ENCODE assay signal across 2 cellular contexts in the genomic region with DNA sequence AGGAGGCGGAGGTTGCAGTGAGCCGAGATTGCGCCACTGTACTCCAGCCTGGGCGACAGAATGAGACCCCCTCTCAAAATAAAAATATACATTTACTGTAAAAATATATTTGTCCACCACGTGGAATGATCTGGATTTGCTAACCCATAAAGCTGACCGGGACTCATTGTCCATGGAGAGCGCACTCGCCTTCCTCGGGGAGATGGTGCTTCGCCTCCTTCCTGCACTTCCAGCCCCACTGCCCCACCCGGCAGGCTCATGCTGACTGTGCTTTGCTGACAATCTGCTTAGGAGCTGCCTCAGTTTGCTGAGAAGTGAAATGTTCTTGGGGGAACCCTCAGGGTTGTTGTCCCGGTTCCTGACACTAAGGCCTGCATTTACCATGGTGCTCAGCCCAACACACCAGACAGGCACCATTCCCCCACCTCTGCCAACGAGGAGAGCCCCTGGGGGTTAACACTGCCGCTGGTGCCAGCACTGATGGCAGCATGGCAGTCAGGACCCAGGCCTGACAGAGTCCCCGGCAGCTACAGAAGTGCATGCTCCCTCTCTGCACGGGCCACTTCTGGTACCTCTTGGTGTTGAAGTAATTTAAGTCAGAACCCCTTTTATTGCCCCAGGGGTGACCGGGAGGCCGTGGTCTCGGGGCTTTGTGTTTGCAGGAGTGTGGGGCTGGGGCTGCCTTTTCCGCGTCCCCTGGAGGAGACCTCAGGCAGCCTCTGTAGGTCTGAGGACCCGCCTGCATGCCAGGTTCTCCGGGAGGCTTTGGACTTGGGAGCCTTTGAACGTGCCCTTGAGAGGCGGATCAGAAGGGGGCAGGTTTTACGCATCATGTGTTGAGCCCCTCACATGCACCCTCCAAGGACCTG.
TF ChIP-seq lines count a peak whose summit lies in the region.

No MANE protein-coding gene starts in this region.

TF ChIP-seq in WTC11, 78 proteins besides CTCF, POLR2A, EP300 and RAD21 (continued from another document and continues in another):
- TF ChIP-seq, protein P1, sequence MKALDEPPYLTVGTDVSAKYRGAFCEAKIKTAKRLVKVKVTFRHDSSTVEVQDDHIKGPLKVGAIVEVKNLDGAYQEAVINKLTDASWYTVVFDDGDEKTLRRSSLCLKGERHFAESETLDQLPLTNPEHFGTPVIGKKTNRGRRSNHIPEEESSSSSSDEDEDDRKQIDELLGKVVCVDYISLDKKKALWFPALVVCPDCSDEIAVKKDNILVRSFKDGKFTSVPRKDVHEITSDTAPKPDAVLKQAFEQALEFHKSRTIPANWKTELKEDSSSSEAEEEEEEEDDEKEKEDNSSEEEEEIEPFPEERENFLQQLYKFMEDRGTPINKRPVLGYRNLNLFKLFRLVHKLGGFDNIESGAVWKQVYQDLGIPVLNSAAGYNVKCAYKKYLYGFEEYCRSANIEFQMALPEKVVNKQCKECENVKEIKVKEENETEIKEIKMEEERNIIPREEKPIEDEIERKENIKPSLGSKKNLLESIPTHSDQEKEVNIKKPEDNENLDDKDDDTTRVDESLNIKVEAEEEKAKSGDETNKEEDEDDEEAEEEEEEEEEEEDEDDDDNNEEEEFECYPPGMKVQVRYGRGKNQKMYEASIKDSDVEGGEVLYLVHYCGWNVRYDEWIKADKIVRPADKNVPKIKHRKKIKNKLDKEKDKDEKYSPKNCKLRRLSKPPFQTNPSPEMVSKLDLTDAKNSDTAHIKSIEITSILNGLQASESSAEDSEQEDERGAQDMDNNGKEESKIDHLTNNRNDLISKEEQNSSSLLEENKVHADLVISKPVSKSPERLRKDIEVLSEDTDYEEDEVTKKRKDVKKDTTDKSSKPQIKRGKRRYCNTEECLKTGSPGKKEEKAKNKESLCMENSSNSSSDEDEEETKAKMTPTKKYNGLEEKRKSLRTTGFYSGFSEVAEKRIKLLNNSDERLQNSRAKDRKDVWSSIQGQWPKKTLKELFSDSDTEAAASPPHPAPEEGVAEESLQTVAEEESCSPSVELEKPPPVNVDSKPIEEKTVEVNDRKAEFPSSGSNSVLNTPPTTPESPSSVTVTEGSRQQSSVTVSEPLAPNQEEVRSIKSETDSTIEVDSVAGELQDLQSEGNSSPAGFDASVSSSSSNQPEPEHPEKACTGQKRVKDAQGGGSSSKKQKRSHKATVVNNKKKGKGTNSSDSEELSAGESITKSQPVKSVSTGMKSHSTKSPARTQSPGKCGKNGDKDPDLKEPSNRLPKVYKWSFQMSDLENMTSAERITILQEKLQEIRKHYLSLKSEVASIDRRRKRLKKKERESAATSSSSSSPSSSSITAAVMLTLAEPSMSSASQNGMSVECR (CRISPR knock-in tag; IDR thresholded peaks at IDR 0.05; ENCODE audit: borderline replicate concordance), result no peak
- TF ChIP-seq GRHL2 (CRISPR knock-in tag; IDR thresholded peaks at IDR 0.05; ENCODE audit: insufficient replicate concordance, severe bottlenecking), result no peak
- TF ChIP-seq CREB1 (CRISPR knock-in tag; IDR thresholded peaks at IDR 0.05), result no peak
- TF ChIP-seq HMGA2 (CRISPR knock-in tag; IDR thresholded peaks at IDR 0.05), result no peak
- no peak for TF ChIP-seq ZNF423 (CRISPR knock-in tag; IDR thresholded peaks at IDR 0.05)
- no peak for TF ChIP-seq ZBTB21 (CRISPR knock-in tag; IDR thresholded peaks at IDR 0.05; ENCODE audit: borderline replicate concordance)
- no peak for TF ChIP-seq AR (CRISPR knock-in tag; IDR thresholded peaks at IDR 0.05)
- no peak for TF ChIP-seq ELF4 (CRISPR knock-in tag; IDR thresholded peaks at IDR 0.05; ENCODE audit: low read depth)
- no peak for TF ChIP-seq ESRRA (CRISPR knock-in tag; IDR thresholded peaks at IDR 0.05; ENCODE audit: borderline replicate concordance)
- no peak for TF ChIP-seq HMGXB4 (CRISPR knock-in tag; IDR thresholded peaks at IDR 0.05)
- TF ChIP-seq, protein P2, sequence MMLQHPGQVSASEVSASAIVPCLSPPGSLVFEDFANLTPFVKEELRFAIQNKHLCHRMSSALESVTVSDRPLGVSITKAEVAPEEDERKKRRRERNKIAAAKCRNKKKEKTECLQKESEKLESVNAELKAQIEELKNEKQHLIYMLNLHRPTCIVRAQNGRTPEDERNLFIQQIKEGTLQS (CRISPR knock-in tag; conservative IDR thresholded peaks at IDR 0.05), result no peak

TF ChIP-seq in SK-N-SH treated with all-trans-retinoic acid at 6 μM for 48 hours, 23 proteins besides CTCF, POLR2A, EP300 and RAD21 (continued from another document):
- TF ChIP-seq, protein P3, sequence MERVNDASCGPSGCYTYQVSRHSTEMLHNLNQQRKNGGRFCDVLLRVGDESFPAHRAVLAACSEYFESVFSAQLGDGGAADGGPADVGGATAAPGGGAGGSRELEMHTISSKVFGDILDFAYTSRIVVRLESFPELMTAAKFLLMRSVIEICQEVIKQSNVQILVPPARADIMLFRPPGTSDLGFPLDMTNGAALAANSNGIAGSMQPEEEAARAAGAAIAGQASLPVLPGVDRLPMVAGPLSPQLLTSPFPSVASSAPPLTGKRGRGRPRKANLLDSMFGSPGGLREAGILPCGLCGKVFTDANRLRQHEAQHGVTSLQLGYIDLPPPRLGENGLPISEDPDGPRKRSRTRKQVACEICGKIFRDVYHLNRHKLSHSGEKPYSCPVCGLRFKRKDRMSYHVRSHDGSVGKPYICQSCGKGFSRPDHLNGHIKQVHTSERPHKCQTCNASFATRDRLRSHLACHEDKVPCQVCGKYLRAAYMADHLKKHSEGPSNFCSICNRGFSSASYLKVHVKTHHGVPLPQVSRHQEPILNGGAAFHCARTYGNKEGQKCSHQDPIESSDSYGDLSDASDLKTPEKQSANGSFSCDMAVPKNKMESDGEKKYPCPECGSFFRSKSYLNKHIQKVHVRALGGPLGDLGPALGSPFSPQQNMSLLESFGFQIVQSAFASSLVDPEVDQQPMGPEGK (CRISPR knock-in tag; IDR thresholded peaks at IDR 0.05; ENCODE audit: borderline replicate concordance), result no peak
- TF ChIP-seq ZFP30 (CRISPR knock-in tag; IDR thresholded peaks at IDR 0.05) (no peak), ZNF8 (CRISPR knock-in tag; IDR thresholded peaks at IDR 0.05) (no peak), TOX (CRISPR knock-in tag; IDR thresholded peaks at IDR 0.05; ENCODE audit: borderline replicate concordance) (no peak), TCF4 (CRISPR knock-in tag; IDR thresholded peaks at IDR 0.05; ENCODE audit: borderline replicate concordance) (no peak), OSR1 (CRISPR knock-in tag; IDR thresholded peaks at IDR 0.05) (no peak), ARNTL (CRISPR knock-in tag; IDR thresholded peaks at IDR 0.05; ENCODE audit: borderline replicate concordance, low read depth) (no peak), BACH2 (CRISPR knock-in tag; IDR thresholded peaks at IDR 0.05; ENCODE audit: borderline replicate concordance) (no peak), ZNF565 (CRISPR knock-in tag; conservative IDR thresholded peaks at IDR 0.05; ENCODE audit: low read depth) (no peak), SNAI2 (CRISPR knock-in tag; IDR thresholded peaks at IDR 0.05) (no peak), ISL1 (CRISPR knock-in tag; IDR thresholded peaks at IDR 0.05) (no peak)
- TF ChIP-seq, protein P4, sequence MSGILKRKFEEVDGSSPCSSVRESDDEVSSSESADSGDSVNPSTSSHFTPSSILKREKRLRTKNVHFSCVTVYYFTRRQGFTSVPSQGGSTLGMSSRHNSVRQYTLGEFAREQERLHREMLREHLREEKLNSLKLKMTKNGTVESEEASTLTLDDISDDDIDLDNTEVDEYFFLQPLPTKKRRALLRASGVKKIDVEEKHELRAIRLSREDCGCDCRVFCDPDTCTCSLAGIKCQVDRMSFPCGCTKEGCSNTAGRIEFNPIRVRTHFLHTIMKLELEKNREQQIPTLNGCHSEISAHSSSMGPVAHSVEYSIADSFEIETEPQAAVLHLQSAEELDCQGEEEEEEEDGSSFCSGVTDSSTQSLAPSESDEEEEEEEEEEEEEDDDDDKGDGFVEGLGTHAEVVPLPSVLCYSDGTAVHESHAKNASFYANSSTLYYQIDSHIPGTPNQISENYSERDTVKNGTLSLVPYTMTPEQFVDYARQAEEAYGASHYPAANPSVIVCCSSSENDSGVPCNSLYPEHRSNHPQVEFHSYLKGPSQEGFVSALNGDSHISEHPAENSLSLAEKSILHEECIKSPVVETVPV (CRISPR knock-in tag; IDR thresholded peaks at IDR 0.05), result no peak
- TF ChIP-seq, protein P5, sequence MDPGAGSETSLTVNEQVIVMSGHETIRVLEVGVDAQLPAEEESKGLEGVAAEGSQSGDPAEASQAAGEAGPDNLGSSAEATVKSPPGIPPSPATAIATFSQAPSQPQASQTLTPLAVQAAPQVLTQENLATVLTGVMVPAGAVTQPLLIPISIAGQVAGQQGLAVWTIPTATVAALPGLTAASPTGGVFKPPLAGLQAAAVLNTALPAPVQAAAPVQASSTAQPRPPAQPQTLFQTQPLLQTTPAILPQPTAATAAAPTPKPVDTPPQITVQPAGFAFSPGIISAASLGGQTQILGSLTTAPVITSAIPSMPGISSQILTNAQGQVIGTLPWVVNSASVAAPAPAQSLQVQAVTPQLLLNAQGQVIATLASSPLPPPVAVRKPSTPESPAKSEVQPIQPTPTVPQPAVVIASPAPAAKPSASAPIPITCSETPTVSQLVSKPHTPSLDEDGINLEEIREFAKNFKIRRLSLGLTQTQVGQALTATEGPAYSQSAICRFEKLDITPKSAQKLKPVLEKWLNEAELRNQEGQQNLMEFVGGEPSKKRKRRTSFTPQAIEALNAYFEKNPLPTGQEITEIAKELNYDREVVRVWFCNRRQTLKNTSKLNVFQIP (CRISPR knock-in tag; IDR thresholded peaks at IDR 0.05; ENCODE audit: borderline replicate concordance, low read depth), result no peak
